Comparison of ENCODE assay signal across 25 cellular contexts in genomic region chr1:38151399-38151798, GRCh38.
DNase-seq lines count a peak whose midpoint lies in the region; ATAC-seq, FAIRE-seq and TF ChIP-seq lines count a peak whose summit lies in the region.
"Had no signal": no experiment of that assay in that cellular context is flagged by ENCODE, and none has a peak within 500 bp of the region (broad histone marks: within the 10 kb centered on the region; RNA-seq: fewer than 3 reads in every experiment).

No MANE protein-coding gene starts in this region.

- no peaks in the 10 kb centered on the region for H3K79me2 ChIP-seq in DND-41 (ENCODE audit: insufficient read depth, low read length)

- no peak overlapping the region for H3K4me3 Mint-ChIP-seq in stimulated activated naive CD8-positive, alpha-beta T cell treated with anti-CD3 and anti-CD28 coated beads, Interleukin-15, amount 100 ng/mL, for 72 hours
- H3K4me3 Mint-ChIP-seq: naive thymus-derived CD8-positive, alpha-beta T cell had no signal

- peak; percentile 5 for DNase-seq in DND-41
- DNase-seq in NCI-H1092 treated with DMSO at 0.1 percent for 48 hours (lab: John Stamatoyannopoulos, UW): peak; percentile 86
- peak; percentile 80 to 96 for DNase-seq in NCI-H526 (lab: John Stamatoyannopoulos, UW)
- peak; percentile 40 for DNase-seq in myocyte (ENCODE audit: low read depth)
- no peak for DNase-seq in GM12891 (ENCODE audit: insufficient read length, low spot score)
- DNase-seq in stimulated activated naive CD8-positive, alpha-beta T cell treated with anti-CD3 and anti-CD28 coated beads, Interleukin-15, amount 100 ng/mL, for 72 hours: no peak
- DNase-seq: activated CD4-positive, alpha-beta T cell treated with anti-CD3 and anti-CD28 coated beads for 4 hours; activated CD8-positive, alpha-beta memory T cell treated with anti-CD3 and anti-CD28 coated beads, Interleukin-2, amount 50 U/mL, for 4 hours; activated gamma-delta T cell; amniotic stem cell; Calu3; central memory CD4-positive, alpha-beta T cell; GF-D8; HCEC 1CT; heart right ventricle; naive thymus-derived CD8-positive, alpha-beta T cell; NCI-H226; posterior cingulate gyrus; stimulated activated CD4-positive, alpha-beta T cell treated with anti-CD3 and anti-CD28 coated beads, Interleukin-4, amount 100 ng/mL, for 24 hours; T-helper 9 cell had no signal

- H3K4me3 ChIP-seq in DND-41 (ENCODE audit: low read depth in 1 of 2, low read length in 2 of 2): no peak overlapping the region
- H3K4me3 ChIP-seq: heart right ventricle, skin epidermis, thoracic aorta had no signal

- no peak for TF ChIP-seq CTCF in DND-41 (IDR thresholded peaks at IDR 0.05; ENCODE audit: borderline replicate concordance, extremely low read depth, low read length, poor library complexity, severe bottlenecking)

- no peaks in the 10 kb centered on the region for H3K4me1 ChIP-seq in DND-41 (ENCODE audit: insufficient read depth, low read length)

- H3K4me1 Mint-ChIP-seq in stimulated activated naive CD8-positive, alpha-beta T cell treated with anti-CD3 and anti-CD28 coated beads, Interleukin-15, amount 100 ng/mL, for 72 hours: no peaks in the 10 kb centered on the region
- H3K4me1 Mint-ChIP-seq: naive thymus-derived CD8-positive, alpha-beta T cell had no signal

- ATAC-seq in DND-41 (ENCODE audit: insufficient read depth, low read depth) (no peak), GM19467 (IDR thresholded peaks at IDR 0.05; ENCODE audit: unreplicated experiment) (no peak), GM21528 (IDR thresholded peaks at IDR 0.05; ENCODE audit: low FRiP score, unreplicated experiment) (no peak)
- ATAC-seq in stimulated activated naive CD8-positive, alpha-beta T cell treated with anti-CD3 and anti-CD28 coated beads, Interleukin-15, amount 100 ng/mL, for 72 hours: no peak
- ATAC-seq: heart right ventricle; naive thymus-derived CD8-positive, alpha-beta T cell had no signal

- no peak overlapping the region for H3K27ac ChIP-seq in DND-41 (ENCODE audit: low read length)
- H3K27ac ChIP-seq: heart right ventricle, skin epidermis, thoracic aorta had no signal

- TF ChIP-seq POLR2A in GM12891 (IDR thresholded peaks at IDR 0.05; ENCODE audit: low read depth, low read length): no peak

- no peaks in the 10 kb centered on the region for H3K27me3 ChIP-seq in DND-41 (ENCODE audit: insufficient read depth, low read length, poor library complexity)

- H3K9ac ChIP-seq in DND-41 (ENCODE audit: low read depth, low read length): no peak overlapping the region

- H3K27ac Mint-ChIP-seq in stimulated activated naive CD8-positive, alpha-beta T cell treated with anti-CD3 and anti-CD28 coated beads, Interleukin-15, amount 100 ng/mL, for 72 hours: no peak overlapping the region

- no peak overlapping the region for H3K4me2 ChIP-seq in DND-41 (ENCODE audit: insufficient read depth, low read length)

- H3K9me3 Mint-ChIP-seq in stimulated activated naive CD8-positive, alpha-beta T cell treated with anti-CD3 and anti-CD28 coated beads, Interleukin-15, amount 100 ng/mL, for 72 hours: peaks cover 0 to 13% of the 10 kb centered on the region in 2 donors

- no peak for FAIRE-seq in GM12891 (lab: Jason Lieb, UNC)
- FAIRE-seq: islet of Langerhans had no signal

- no peaks in the 10 kb centered on the region for H3K36me3 ChIP-seq in DND-41 (ENCODE audit: insufficient read depth, low read length)
- H3K36me3 ChIP-seq: heart right ventricle, thoracic aorta had no signal

- H3K27me3 Mint-ChIP-seq in stimulated activated naive CD8-positive, alpha-beta T cell treated with anti-CD3 and anti-CD28 coated beads, Interleukin-15, amount 100 ng/mL, for 72 hours: peaks cover 35% of the 10 kb centered on the region

- no peak overlapping the region for H2AFZ ChIP-seq in DND-41 (ENCODE audit: low read depth, low read length)

- H4K20me1 ChIP-seq in DND-41 (ENCODE audit: insufficient read depth, low read length): no peaks in the 10 kb centered on the region

- no peaks in the 10 kb centered on the region for H3K9me3 ChIP-seq in DND-41 (ENCODE audit: insufficient read depth, low read length, severe bottlenecking)

TF ChIP-seq in GM12891, 5 proteins besides CTCF, POLR2A, EP300 and RAD21:
- TF ChIP-seq POLR2AphosphoS5 (IDR thresholded peaks at IDR 0.05; ENCODE audit: low read depth, low read length) (no peak), PAX5 (IDR thresholded peaks at IDR 0.05; ENCODE audit: insufficient read depth, low read length, severe bottlenecking) (no peak), SPI1 (IDR thresholded peaks at IDR 0.05; ENCODE audit: low read depth, low read length) (no peak), POU2F2 (IDR thresholded peaks at IDR 0.05; ENCODE audit: low read depth, low read length) (no peak), TAF1 (IDR thresholded peaks at IDR 0.05; ENCODE audit: low read depth, low read length) (no peak)
TF ChIP-seq in GM12891: peak in this region for 0.

Comparison
In these comparisons a context has a peak if more than half of its experiments do, and no peak if none do; other contexts are left out.
1. DNase-seq: peak in DND-41 (single experiment), NCI-H1092 treated with DMSO at 0.1 percent for 48 hours (single experiment), NCI-H526 (2 of 2) and myocyte (single experiment); none in GM12891 (single experiment) and stimulated activated naive CD8-positive, alpha-beta T cell treated with anti-CD3 and anti-CD28 coated beads, Interleukin-15, amount 100 ng/mL, for 72 hours (0 of 2).